Comparison of ENCODE assay signal across 8 cellular contexts in genomic region chr19:18520848-18521691, GRCh38. TPM values are rescaled to one million over a fixed set of nuclear protein-coding genes. Genes with fewer than 3 reads are reported as not detected.
A peak's percentile ranks its signal among the peaks of the same experiment; 100 is the strongest.
DNase-seq lines count a peak whose midpoint lies in the region; ATAC-seq, FAIRE-seq and TF ChIP-seq lines count a peak whose summit lies in the region.

No MANE protein-coding gene starts in this region.

- no peak for DNase-seq in GM12891 (ENCODE audit: insufficient read length, low spot score)
- no peak for DNase-seq in NT2/D1 (ENCODE audit: low read depth, low spot score)
- peak in 3 of 4 experiments; percentile 50 to 52 (median 51) for DNase-seq in K562 (ENCODE audit: extremely low read depth in 1 of 4, low spot score in 3 of 4)
- DNase-seq in stimulated activated naive CD8-positive, alpha-beta T cell treated with anti-CD3 and anti-CD28 coated beads, Interleukin-15, Interleukin-2, amounts not matched to agents 100 U/mL and 50 U/mL, for 24 hours = peak; percentile 39
- no peak for DNase-seq in NCI-H748 (lab: John Stamatoyannopoulos, UW; ENCODE audit: unreplicated experiment)

- peak; percentile 45 for FAIRE-seq in GM12891 (lab: Jason Lieb, UNC)
- FAIRE-seq in K562 (lab: Jason Lieb, UNC) = no peak

- H3K36me3 ChIP-seq in NT2/D1 (ENCODE audit: insufficient read depth, insufficient read length, low read length) = peaks cover 3% of the 10 kb centered on the region
- H3K36me3 ChIP-seq in K562 (ENCODE audit: control insufficient read depth, insufficient read depth, low read length) = peaks cover 13% of the 10 kb centered on the region

- TF ChIP-seq RAD21 in K562 (CRISPR knock-in tag; conservative IDR thresholded peaks at IDR 0.05 in 1 of 2, IDR thresholded peaks at IDR 0.05 in 1 of 2) = no peak

- peak overlapping the region; percentile 100 for H3K9ac ChIP-seq in NT2/D1 (ENCODE audit: insufficient read length, low read depth)
- peak overlapping the region; percentile 95 to 100 for H3K9ac ChIP-seq in K562 (ENCODE audit: insufficient read depth in 1 of 2, low read depth in 2 of 2, low read length in 2 of 2)

- TF ChIP-seq CTCF in K562 (IDR thresholded peaks at IDR 0.05 in 2 of 3, conservative IDR thresholded peaks at IDR 0.05 in 1 of 3; ENCODE audit: insufficient read depth in 2 of 3, low read depth in 1 of 3, low read length in 3 of 3) = peak in 1 of 3 experiments; percentile 28; a peak in 2 of 6 replicates

- H3K4me1 ChIP-seq in NT2/D1 (ENCODE audit: insufficient read depth, insufficient read length) (peaks cover 17% of the 10 kb centered on the region), K562 (replicated peaks in 1 of 2; ENCODE audit: control insufficient read depth in 2 of 2, insufficient read depth in 2 of 2, low read length in 2 of 2) (peaks cover 9 to 30% of the 10 kb centered on the region in 2 experiments)

- TSS peak; percentile 60 for BruUV-seq in K562 (replicated peaks; lab: Mats Ljungman, UMichigan)

- H3K79me2 ChIP-seq in K562 (ENCODE audit: control insufficient read depth, insufficient read depth, low read length) = peaks cover 58% of the 10 kb centered on the region

- intact Hi-C loops in K562 (cut with micrococcal nuclease) = loop anchor here (2.0 to 5.0 kb wide), 4 partner anchors 34 to 68 kb away; partner anchors contain the start of genes KXD1, REX1BD and UBA52

- peaks cover 22% of the 10 kb centered on the region for H4K20me1 ChIP-seq in K562 (replicated peaks; ENCODE audit: control insufficient read depth, insufficient read depth, low read length)

- TF ChIP-seq POLR2A in GM12891 (IDR thresholded peaks at IDR 0.05; ENCODE audit: low read depth, low read length) = no peak
- no peak for TF ChIP-seq POLR2A in K562 (conservative IDR thresholded peaks at IDR 0.05)

- TF ChIP-seq EP300 in K562 (IDR thresholded peaks at IDR 0.05; ENCODE audit: low read length) = no peak

- H3K27me3 ChIP-seq in NT2/D1 (ENCODE audit: insufficient read depth, insufficient read length) (no peaks in the 10 kb centered on the region), K562 (ENCODE audit: control insufficient read depth in 2 of 2, insufficient read depth in 2 of 2, low read length in 2 of 2) (no peaks in the 10 kb centered on the region), layer of hippocampus (ENCODE audit: control insufficient read depth, insufficient read depth, low read length) (no peaks in the 10 kb centered on the region)

- H3K4me3 ChIP-seq in NT2/D1 (ENCODE audit: insufficient read length, low read depth) = peak overlapping the region; percentile 100
- H3K4me3 ChIP-seq in K562 = peak overlapping the region; percentile 95

- WGBS in K562 (ENCODE audit: insufficient coverage, low coverage, missing lambda C conversion rate) = under 1% methylated on average over 35 of the region's 41 CpGs

- H3K27ac ChIP-seq in K562 (ENCODE audit: extremely low read depth, low read depth, low read length) = peak overlapping the region; percentile 97
- H3K27ac ChIP-seq in layer of hippocampus (ENCODE audit: low read depth, low read length) = peak overlapping the region; percentile 87

- H3K9me3 ChIP-seq in NT2/D1 (ENCODE audit: insufficient read depth, low read length) (no peaks in the 10 kb centered on the region), K562 (replicated peaks; ENCODE audit: control insufficient read depth, insufficient read depth, low read depth, low read length) (no peaks in the 10 kb centered on the region)

- in situ Hi-C loops in K562 (cut with MboI) = no loop called here

- peak; percentile 2 for ATAC-seq in K562
- ATAC-seq in stimulated activated naive CD8-positive, alpha-beta T cell treated with anti-CD3 and anti-CD28 coated beads, Interleukin-15, Interleukin-2, amounts not matched to agents 100 U/mL and 50 U/mL, for 24 hours = no peak
- no peak for ATAC-seq in HG02973 (IDR thresholded peaks at IDR 0.05; ENCODE audit: unreplicated experiment)
- no peak for ATAC-seq in GM21367 (IDR thresholded peaks at IDR 0.05; ENCODE audit: unreplicated experiment)

- CTCF ChIA-PET in K562 (lab: Yijun Ruan, JAX; ENCODE audit: low intra/inter-chr PET ratio) = no interaction called here

- peak overlapping the region; percentile 85; the same call in 1 of the 2 replicates for H2AFZ ChIP-seq in K562 (ENCODE audit: low read depth, low read length)

- peak overlapping the region; percentile 98 for H3K4me2 ChIP-seq in K562 (ENCODE audit: insufficient read depth, low read length)

- peaks cover 9% of the 10 kb centered on the region for H3K9me1 ChIP-seq in K562 (ENCODE audit: control insufficient read depth, insufficient read depth, low read length)

- POLR2A ChIA-PET in K562 (lab: Yijun Ruan, JAX) = interaction anchor here (0.5 to 7.0 kb wide), 10 partner anchors 12 to 1141 kb away, joined by 3 to 84 read pairs (median 4); no protein-coding TSS in a partner anchor

RNA-seq across cellular contexts. Expression of gene ELL, which starts 0.8 kb away (rescaled TPM):
- polyA plus RNA-seq in GM12891 (2012; ENCODE audit: low read depth, missing spikeins) = 11.9 TPM
- total RNA-seq in K562 (2011; cell fraction: chromatin; rRNA removed; ENCODE audit: low replicate concordance) = 26.9 and 68.3 TPM in 2 replicates
- 36.6 and 44.4 TPM in 2 replicates for total RNA-seq in K562 (2011; cell fraction: nucleolus; rRNA removed)
- 26.0 and 26.8 TPM in 2 replicates for total RNA-seq in K562 (2011; cell fraction: nucleoplasm; rRNA removed)
- total RNA-seq in K562 (2014; rRNA removed) (12.9 and 16.3 TPM in 2 replicates), K562 (2014; rRNA removed; fragmentation: Illumina TruSeq; extraction: Trizol) (2.8 and 3.2 TPM in 2 replicates), K562 (2015; rRNA removed; fragmentation: Illumina TruSeq; extraction: Trizol) (5.4 and 6.0 TPM in 2 replicates), K562 (2021) (22.1 and 22.5 TPM in 2 replicates)
- polyA plus RNA-seq in K562 (2011; rRNA removed) (4.0 and 9.2 TPM in 2 replicates), K562 (2014; fragmentation: Illumina TruSeq; extraction: Trizol) (4.1 and 9.6 TPM in 2 replicates), K562 (2014; fragmentation: Nextera tagmentation; extraction: Ambion mirVana) (under 1 TPM; 0.24 to 0.45 TPM), K562 (2014; rRNA removed) (9.0 and 13.2 TPM in 2 replicates)
- polyA plus RNA-seq in K562 (2011; cell fraction: cytosol; rRNA removed) = 4.9 and 11.1 TPM in 2 replicates
- polyA plus RNA-seq in K562 (2011; cell fraction: nucleus; rRNA removed) = 14.6 and 22.8 TPM in 2 replicates
- polyA plus RNA-seq in K562 (2012) = 12.3 and 14.0 TPM in 2 replicates
- polyA minus RNA-seq in K562 (2011; rRNA and poly(A)+ RNA removed) = 2.8 and 4.1 TPM in 2 replicates
- polyA minus RNA-seq in K562 (2011; cell fraction: cytosol; rRNA and poly(A)+ RNA removed) = 7.6 and 14.9 TPM in 2 replicates
- 7.0 and 10.7 TPM in 2 replicates for polyA minus RNA-seq in K562 (2011; cell fraction: nucleus; rRNA and poly(A)+ RNA removed)

RNA-seq across cellular contexts. Expression of gene FKBP8, which starts 22.3 kb away (rescaled TPM):
- polyA plus RNA-seq in GM12891 (2012; ENCODE audit: low read depth, missing spikeins) = 173 TPM
- 26.1 and 86.1 TPM in 2 replicates for total RNA-seq in K562 (2011; cell fraction: chromatin; rRNA removed; ENCODE audit: low replicate concordance)
- total RNA-seq in K562 (2011; cell fraction: nucleolus; rRNA removed) = 93.6 and 114 TPM in 2 replicates
- 59.8 and 63.9 TPM in 2 replicates for total RNA-seq in K562 (2011; cell fraction: nucleoplasm; rRNA removed)
- total RNA-seq in K562 (2014; rRNA removed) (234 and 260 TPM in 2 replicates), K562 (2014; rRNA removed; fragmentation: Illumina TruSeq; extraction: Trizol) (16.0 and 21.8 TPM in 2 replicates), K562 (2015; rRNA removed; fragmentation: Illumina TruSeq; extraction: Trizol) (104 and 106 TPM in 2 replicates), K562 (2021) (228 and 236 TPM in 2 replicates)
- polyA plus RNA-seq in K562 (2011; rRNA removed) (116 and 176 TPM in 2 replicates), K562 (2014; fragmentation: Illumina TruSeq; extraction: Trizol) (62.5 and 201 TPM in 2 replicates), K562 (2014; fragmentation: Nextera tagmentation; extraction: Ambion mirVana) (1 to 10 TPM in 1 of 2 experiments, under 1 TPM in 1; 0.46 to 1.0 TPM), K562 (2014; rRNA removed) (168 and 203 TPM in 2 replicates)
- polyA plus RNA-seq in K562 (2011; cell fraction: cytosol; rRNA removed) = 199 and 396 TPM in 2 replicates
- polyA plus RNA-seq in K562 (2011; cell fraction: nucleus; rRNA removed) = 128 and 178 TPM in 2 replicates
- 173 and 302 TPM in 2 replicates for polyA plus RNA-seq in K562 (2012)
- polyA minus RNA-seq in K562 (2011; rRNA and poly(A)+ RNA removed) = 28.0 and 49.7 TPM in 2 replicates
- 138 and 159 TPM in 2 replicates for polyA minus RNA-seq in K562 (2011; cell fraction: cytosol; rRNA and poly(A)+ RNA removed)
- 35.5 and 49.0 TPM in 2 replicates for polyA minus RNA-seq in K562 (2011; cell fraction: nucleus; rRNA and poly(A)+ RNA removed)

RNA-seq across cellular contexts. Expression of gene KXD1, which starts 36.6 kb away (rescaled TPM):
- 127 TPM for polyA plus RNA-seq in GM12891 (2012; ENCODE audit: low read depth, missing spikeins)
- 91.9 and 173 TPM in 2 replicates for total RNA-seq in K562 (2011; cell fraction: chromatin; rRNA removed; ENCODE audit: low replicate concordance)
- total RNA-seq in K562 (2011; cell fraction: nucleolus; rRNA removed) = 110 and 120 TPM in 2 replicates
- total RNA-seq in K562 (2011; cell fraction: nucleoplasm; rRNA removed) = 109 and 127 TPM in 2 replicates
- total RNA-seq in K562 (2014; rRNA removed) (133 and 147 TPM in 2 replicates), K562 (2014; rRNA removed; fragmentation: Illumina TruSeq; extraction: Trizol) (48.7 and 66.2 TPM in 2 replicates), K562 (2015; rRNA removed; fragmentation: Illumina TruSeq; extraction: Trizol) (80.5 and 83.3 TPM in 2 replicates), K562 (2021) (114 and 118 TPM in 2 replicates)
- polyA plus RNA-seq in K562 (2011; rRNA removed) (159 and 217 TPM in 2 replicates), K562 (2014; fragmentation: Illumina TruSeq; extraction: Trizol) (191 and 210 TPM in 2 replicates), K562 (2014; fragmentation: Nextera tagmentation; extraction: Ambion mirVana) (10 to 100 TPM; 21.9 to 41.3 TPM), K562 (2014; rRNA removed) (153 and 177 TPM in 2 replicates)
- 242 and 309 TPM in 2 replicates for polyA plus RNA-seq in K562 (2011; cell fraction: cytosol; rRNA removed)
- polyA plus RNA-seq in K562 (2011; cell fraction: nucleus; rRNA removed) = 149 and 198 TPM in 2 replicates
- polyA plus RNA-seq in K562 (2012) = 146 and 182 TPM in 2 replicates
- polyA minus RNA-seq in K562 (2011; rRNA and poly(A)+ RNA removed) = 64.2 and 93.8 TPM in 2 replicates
- polyA minus RNA-seq in K562 (2011; cell fraction: cytosol; rRNA and poly(A)+ RNA removed) = 88.9 and 91.1 TPM in 2 replicates
- 27.5 and 34.8 TPM in 2 replicates for polyA minus RNA-seq in K562 (2011; cell fraction: nucleus; rRNA and poly(A)+ RNA removed)

RNA-seq across cellular contexts. Expression of gene UBA52, which starts 50.6 kb away (rescaled TPM):
- 3,373 TPM for polyA plus RNA-seq in GM12891 (2012; ENCODE audit: low read depth, missing spikeins)
- 157 and 351 TPM in 2 replicates for total RNA-seq in K562 (2011; cell fraction: chromatin; rRNA removed; ENCODE audit: low replicate concordance)
- total RNA-seq in K562 (2011; cell fraction: nucleolus; rRNA removed) = 427 and 474 TPM in 2 replicates
- 616 and 1,019 TPM in 2 replicates for total RNA-seq in K562 (2011; cell fraction: nucleoplasm; rRNA removed)
- 1,110 and 1,524 TPM in 2 replicates for total RNA-seq in K562 (2014; rRNA removed)
- 1,512 and 1,662 TPM in 2 replicates for total RNA-seq in K562 (2014; rRNA removed; fragmentation: Illumina TruSeq; extraction: Trizol)
- 1,433 and 1,470 TPM in 2 replicates for total RNA-seq in K562 (2015; rRNA removed; fragmentation: Illumina TruSeq; extraction: Trizol)
- 2,028 and 2,215 TPM in 2 replicates for total RNA-seq in K562 (2021)
- polyA plus RNA-seq in K562 (2011; rRNA removed) = 1,733 and 2,197 TPM in 2 replicates
- 4,493 and 4,718 TPM in 2 replicates for polyA plus RNA-seq in K562 (2011; cell fraction: cytosol; rRNA removed)
- polyA plus RNA-seq in K562 (2011; cell fraction: nucleus; rRNA removed) = 1,163 and 1,235 TPM in 2 replicates
- polyA plus RNA-seq in K562 (2012) = 2,878 and 4,513 TPM in 2 replicates
- 2,671 and 2,751 TPM in 2 replicates for polyA plus RNA-seq in K562 (2014; fragmentation: Illumina TruSeq; extraction: Trizol)
- 1,000 to 10,000 TPM; 2,213 to 2,563 TPM for polyA plus RNA-seq in K562 (2014; fragmentation: Nextera tagmentation; extraction: Ambion mirVana)
- 1,690 and 2,247 TPM in 2 replicates for polyA plus RNA-seq in K562 (2014; rRNA removed)
- 1,555 and 1,880 TPM in 2 replicates for polyA minus RNA-seq in K562 (2011; rRNA and poly(A)+ RNA removed)
- polyA minus RNA-seq in K562 (2011; cell fraction: cytosol; rRNA and poly(A)+ RNA removed) = 757 and 815 TPM in 2 replicates
- 165 and 281 TPM in 2 replicates for polyA minus RNA-seq in K562 (2011; cell fraction: nucleus; rRNA and poly(A)+ RNA removed)

Comparison
In these comparisons a context has a peak if more than half of its experiments do, and no peak if none do; other contexts are left out.
1. DNase-seq: peak in K562 (3 of 4) and stimulated activated naive CD8-positive, alpha-beta T cell treated with anti-CD3 and anti-CD28 coated beads, Interleukin-15, Interleukin-2, amounts not matched to agents 100 U/mL and 50 U/mL, for 24 hours (single experiment); none in GM12891 (single experiment), NT2/D1 (single experiment) and NCI-H748 (single experiment).